1 cellular context compared by ENCODE assay signal in genomic region chr20:44885392-44886275, GRCh38.
TF ChIP-seq lines count a peak whose summit lies in the region.

TSS of gene YWHAB (plus strand) at chr20:44885705. CDS start at chr20:44901534, 15,829 bp downstream.

TF ChIP-seq in HEK293, 187 proteins besides CTCF, POLR2A, EP300 and RAD21 (continued from another document):
- no peak for TF ChIP-seq ZBTB10 (tag by site-specific recombination; IDR thresholded peaks at IDR 0.05)
- TF ChIP-seq PRDM2 (tag by site-specific recombination; IDR thresholded peaks at IDR 0.05; ENCODE audit: borderline replicate concordance): no peak
- TF ChIP-seq GLIS2 (tag by site-specific recombination; IDR thresholded peaks at IDR 0.05): peak; percentile 80
- no peak for TF ChIP-seq ZNF555 (tag by site-specific recombination; conservative IDR thresholded peaks at IDR 0.05)
- TF ChIP-seq ZNF701 (tag by site-specific recombination; IDR thresholded peaks at IDR 0.05): no peak
- TF ChIP-seq ZNF585B (tag by site-specific recombination; IDR thresholded peaks at IDR 0.05): no peak
- no peak for TF ChIP-seq ZNF664 (tag by site-specific recombination; IDR thresholded peaks at IDR 0.05)
- TF ChIP-seq ZNF658 (tag by site-specific recombination; IDR thresholded peaks at IDR 0.05): no peak
- TF ChIP-seq TRIM28 (IDR thresholded peaks at IDR 0.05; ENCODE audit: borderline replicate concordance, low read length): no peak
- TF ChIP-seq ZNF423 (tag by site-specific recombination; IDR thresholded peaks at IDR 0.05): no peak
- TF ChIP-seq MYNN (tag by site-specific recombination; IDR thresholded peaks at IDR 0.05; ENCODE audit: borderline replicate concordance): no peak
- no peak for TF ChIP-seq ZNF704 (tag by site-specific recombination; IDR thresholded peaks at IDR 0.05)
- 0 out of 2 replicates have a peak, but pooled peaks have one; percentile 29 for TF ChIP-seq YY1 (tag by site-specific recombination; IDR thresholded peaks at IDR 0.05)
- TF ChIP-seq ZNF768 (tag by site-specific recombination; IDR thresholded peaks at IDR 0.05): no peak
- no peak for TF ChIP-seq ZNF148 (tag by site-specific recombination; IDR thresholded peaks at IDR 0.05; ENCODE audit: borderline replicate concordance)
- no peak for TF ChIP-seq SALL2 (tag by site-specific recombination; IDR thresholded peaks at IDR 0.05; ENCODE audit: borderline replicate concordance)
- no peak for TF ChIP-seq ZBTB7A (tag by site-specific recombination; IDR thresholded peaks at IDR 0.05; ENCODE audit: low read depth)
- TF ChIP-seq ZNF221 (tag by site-specific recombination; IDR thresholded peaks at IDR 0.05; ENCODE audit: borderline replicate concordance): no peak
- peak; percentile 57 for TF ChIP-seq ZNF76 (tag by site-specific recombination; IDR thresholded peaks at IDR 0.05; ENCODE audit: borderline replicate concordance, low read depth)
- TF ChIP-seq ZNF350 (tag by site-specific recombination; IDR thresholded peaks at IDR 0.05): no peak
- peak; percentile 77 for TF ChIP-seq ZBTB26 (tag by site-specific recombination; optimal IDR thresholded peaks at IDR 0.05)
- no peak for TF ChIP-seq ZNF112 (tag by site-specific recombination; IDR thresholded peaks at IDR 0.05)
- no peak for TF ChIP-seq ZNF26 (tag by site-specific recombination; IDR thresholded peaks at IDR 0.05)
- no peak for TF ChIP-seq ZNF624 (tag by site-specific recombination; IDR thresholded peaks at IDR 0.05)
- no peak for TF ChIP-seq ZNF169 (tag by site-specific recombination; IDR thresholded peaks at IDR 0.05)
- TF ChIP-seq ZNF521 (tag by site-specific recombination; IDR thresholded peaks at IDR 0.05): no peak
- TF ChIP-seq ATF2 (tag by site-specific recombination; IDR thresholded peaks at IDR 0.05; ENCODE audit: low read depth): no peak
- peak; percentile 17; the same call in 1 of the 2 replicates for TF ChIP-seq ZBTB8A (tag by site-specific recombination; IDR thresholded peaks at IDR 0.05)
- no peak for TF ChIP-seq ZNF394 (tag by site-specific recombination; IDR thresholded peaks at IDR 0.05; ENCODE audit: borderline replicate concordance)
- TF ChIP-seq ZBTB48 (tag by site-specific recombination; IDR thresholded peaks at IDR 0.05): no peak
- TF ChIP-seq ZNF48 (tag by site-specific recombination; IDR thresholded peaks at IDR 0.05): no peak
- peak; percentile 93 for TF ChIP-seq ZNF398 (tag by site-specific recombination; IDR thresholded peaks at IDR 0.05)
- no peak; the same call in 1 of the 2 replicates for TF ChIP-seq OSR2 (tag by site-specific recombination; IDR thresholded peaks at IDR 0.05)
TF ChIP-seq in HEK293: peak in this region for 45.
